In the genomic region with DNA sequence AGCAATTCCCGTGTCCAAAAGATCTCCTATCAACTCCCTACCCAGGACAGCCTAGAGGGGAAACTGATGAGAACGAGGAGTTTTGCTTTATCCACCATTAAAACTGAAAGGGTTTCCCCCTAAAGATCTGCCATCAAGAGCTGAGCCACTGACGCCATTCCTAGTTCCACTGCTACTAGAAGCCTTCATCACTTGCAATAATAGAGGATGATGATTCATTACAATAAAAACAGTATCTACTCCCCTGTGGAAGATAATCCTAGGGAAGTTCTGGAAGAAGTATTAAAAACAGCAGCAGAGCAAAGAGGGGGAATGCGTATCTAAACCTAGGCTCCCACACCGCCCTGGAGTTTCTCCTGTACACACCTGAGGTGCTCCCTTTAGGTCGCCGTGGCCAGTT, we compare ENCODE assay signal across 18 cellular contexts.
"Had no signal": no experiment of that assay in that cellular context is flagged by ENCODE, and none has a peak within 500 bp of the region (broad histone marks: within the 10 kb centered on the region; RNA-seq: fewer than 3 reads in every experiment).

No MANE protein-coding gene starts in this region.

- H3K27ac Mint-ChIP-seq: naive thymus-derived CD8-positive, alpha-beta T cell; stimulated activated naive B cell treated with anti-CD40 and anti-IgM and Interleukin-4, amounts not matched to agents 10 μg/mL and 1 μg/mL and 100 μg/mL, for 72 hours; stimulated activated naive CD8-positive, alpha-beta T cell treated with anti-CD3 and anti-CD28 coated beads, Interleukin-15, amount 100 ng/mL, for 72 hours had no signal

- H3K9me3 Mint-ChIP-seq: stimulated activated naive CD8-positive, alpha-beta T cell treated with anti-CD3 and anti-CD28 coated beads, Interleukin-15, amount 100 ng/mL, for 72 hours had no signal

- H3K27me3 Mint-ChIP-seq: stimulated activated naive B cell treated with anti-CD40 and anti-IgM and Interleukin-4, amounts not matched to agents 10 μg/mL and 1 μg/mL and 100 μg/mL, for 72 hours had no signal

- H3K36me3 Mint-ChIP-seq: naive thymus-derived CD8-positive, alpha-beta T cell; stimulated activated naive B cell treated with anti-CD40 and anti-IgM and Interleukin-4, amounts not matched to agents 10 μg/mL and 1 μg/mL and 100 μg/mL, for 72 hours had no signal

- ATAC-seq: heart left ventricle; left lobe of liver; mucosa of descending colon; naive thymus-derived CD8-positive, alpha-beta T cell; stimulated activated naive B cell treated with anti-CD40 and anti-IgM and Interleukin-4, amounts not matched to agents 10 μg/mL and 1 μg/mL and 100 μg/mL, for 72 hours; stimulated activated naive CD8-positive, alpha-beta T cell treated with anti-CD3 and anti-CD28 coated beads, Interleukin-15, amount 100 ng/mL, for 72 hours; upper lobe of right lung had no signal

- H3K4me3 Mint-ChIP-seq: naive thymus-derived CD8-positive, alpha-beta T cell; neural crest cell; stimulated activated naive B cell treated with anti-CD40 and anti-IgM and Interleukin-4, amounts not matched to agents 10 μg/mL and 1 μg/mL and 100 μg/mL, for 72 hours; stimulated activated naive CD8-positive, alpha-beta T cell treated with anti-CD3 and anti-CD28 coated beads, Interleukin-15, amount 100 ng/mL, for 72 hours had no signal

- DNase-seq: colonic mucosa; dermis blood vessel endothelial cell; esophagus squamous epithelium; foreskin melanocyte; heart left ventricle; hippocampal formation; islet precursor cell; mammary epithelial cell; mucosa of descending colon; naive thymus-derived CD8-positive, alpha-beta T cell; ovary; stimulated activated CD4-positive, alpha-beta T cell treated with anti-CD3 and anti-CD28 coated beads, Interleukin-4, amount 100 ng/mL, for 4 hours; stimulated activated naive B cell treated with anti-CD40 and anti-IgM and Interleukin-4, amounts not matched to agents 10 μg/mL and 1 μg/mL and 100 μg/mL, for 72 hours; stimulated activated naive CD8-positive, alpha-beta T cell treated with anti-CD3 and anti-CD28 coated beads, Interleukin-15, amount 100 ng/mL, for 72 hours; testis; upper lobe of right lung had no signal

- H3K4me1 Mint-ChIP-seq: naive thymus-derived CD8-positive, alpha-beta T cell; stimulated activated naive B cell treated with anti-CD40 and anti-IgM and Interleukin-4, amounts not matched to agents 10 μg/mL and 1 μg/mL and 100 μg/mL, for 72 hours; stimulated activated naive CD8-positive, alpha-beta T cell treated with anti-CD3 and anti-CD28 coated beads, Interleukin-15, amount 100 ng/mL, for 72 hours had no signal
